12 cellular contexts compared by ENCODE assay signal in the genomic region with DNA sequence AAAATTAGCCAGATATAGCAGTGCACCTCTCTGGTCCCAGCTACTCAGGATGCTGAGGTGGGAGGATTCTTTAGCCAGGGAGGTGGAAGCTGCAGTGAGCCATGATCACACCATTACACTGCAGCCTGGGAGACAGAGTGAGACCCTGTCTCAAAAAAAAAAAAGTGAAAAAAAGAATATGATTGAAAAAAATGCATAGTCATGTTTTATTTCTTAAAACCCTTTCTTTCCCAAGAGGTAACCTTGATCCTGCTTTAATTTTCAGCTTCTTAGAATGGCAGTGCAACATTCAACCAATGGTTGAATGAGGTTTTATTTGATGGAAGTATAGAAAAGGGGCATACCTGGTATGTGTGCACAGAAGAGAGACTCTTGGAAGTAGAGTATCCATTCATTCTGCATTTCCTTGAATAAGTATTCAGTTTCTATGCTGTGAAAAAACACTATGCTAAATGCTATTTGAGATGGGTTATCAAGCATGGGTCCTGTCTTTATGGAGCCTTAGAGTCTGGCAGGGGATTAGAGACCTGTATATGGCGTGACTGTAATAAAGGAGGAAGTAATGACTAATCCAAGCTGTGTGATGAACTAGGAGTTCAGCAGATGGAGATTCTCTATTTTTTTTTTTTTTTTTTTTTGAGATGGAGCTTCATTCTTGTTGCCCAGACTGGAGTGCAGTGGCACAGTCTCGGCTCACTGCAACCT.
DNase-seq lines count a peak whose midpoint lies in the region; ATAC-seq and TF ChIP-seq lines count a peak whose summit lies in the region.
"Had no signal": no experiment of that assay in that cellular context is flagged by ENCODE, and none has a peak within 500 bp of the region (broad histone marks: within the 10 kb centered on the region; RNA-seq: fewer than 3 reads in every experiment).

No MANE protein-coding gene starts in this region.

- no peaks in the 10 kb centered on the region for H3K9me3 ChIP-seq in T-helper 17 cell (ENCODE audit: control insufficient read depth, low read length, poor library complexity, severe bottlenecking)

- peaks cover 9% of the 10 kb centered on the region for H3K36me3 Mint-ChIP-seq in osteocyte (ENCODE audit: unreplicated experiment)
- H3K36me3 Mint-ChIP-seq in T-helper 17 cell (ENCODE audit: low read depth) = no peaks in the 10 kb centered on the region
- peaks cover 3% of the 10 kb centered on the region for H3K36me3 Mint-ChIP-seq in progenitor cell of endocrine pancreas (ENCODE audit: insufficient read depth)

- TF ChIP-seq CTCF in osteocyte (IDR thresholded peaks at IDR 0.05) (no peak), progenitor cell of endocrine pancreas (IDR thresholded peaks at IDR 0.05; ENCODE audit: unreplicated experiment) (no peak)

- no peak for ATAC-seq in T-helper 17 cell
- no peak for ATAC-seq in GM21447 (IDR thresholded peaks at IDR 0.05; ENCODE audit: unreplicated experiment)

- H3K4me3 Mint-ChIP-seq in osteocyte (ENCODE audit: unreplicated experiment) (no peak overlapping the region), T-helper 17 cell (no peak overlapping the region), progenitor cell of endocrine pancreas (ENCODE audit: low read depth) (no peak overlapping the region)
- H3K4me3 Mint-ChIP-seq: nephron had no signal

- DNase-seq in H4 (ENCODE audit: low spot score) (peak; percentile 85), NOMO-1 treated with dmso at 0.1 percent for 144 hours (lab: John Stamatoyannopoulos, UW; ENCODE audit: unreplicated experiment) (peak; percentile 56), dedifferentiated amniotic fluid mesenchymal stem cell (ENCODE audit: extremely low spot score) (peak; percentile 47), osteocyte (ENCODE audit: extremely low spot score, unreplicated experiment) (no peak), T-helper 17 cell (no peak), progenitor cell of endocrine pancreas (ENCODE audit: low spot score, unreplicated experiment) (no peak)
- DNase-seq: activated T-cell treated with anti-CD3 and anti-CD28 coated beads, Interleukin-2, amount 50 U/mL, for 1 hour; central memory CD4-positive, alpha-beta T cell; NCI-H69; T-helper 9 cell had no signal

- H3K27me3 Mint-ChIP-seq in osteocyte (ENCODE audit: unreplicated experiment) (no peaks in the 10 kb centered on the region), T-helper 17 cell (peaks cover 21% of the 10 kb centered on the region), progenitor cell of endocrine pancreas (no peaks in the 10 kb centered on the region)

- no peaks in the 10 kb centered on the region for H3K9me3 Mint-ChIP-seq in osteocyte (ENCODE audit: unreplicated experiment)
- peaks cover 3% of the 10 kb centered on the region for H3K9me3 Mint-ChIP-seq in progenitor cell of endocrine pancreas (ENCODE audit: low read depth)
- H3K9me3 Mint-ChIP-seq: nephron had no signal

- H3K27ac Mint-ChIP-seq in osteocyte (ENCODE audit: unreplicated experiment) = peak overlapping the region; percentile 47
- no peak overlapping the region for H3K27ac Mint-ChIP-seq in T-helper 17 cell
- H3K27ac Mint-ChIP-seq in progenitor cell of endocrine pancreas = no peak overlapping the region

- H3K4me1 Mint-ChIP-seq in osteocyte (ENCODE audit: unreplicated experiment) (peaks cover 55% of the 10 kb centered on the region), T-helper 17 cell (no peaks in the 10 kb centered on the region), progenitor cell of endocrine pancreas (ENCODE audit: low read depth) (peaks cover 28% of the 10 kb centered on the region)

Comparison
In these comparisons a context has a peak if more than half of its experiments do, and no peak if none do; other contexts are left out.
1. DNase-seq: peak in H4 (single experiment), NOMO-1 treated with dmso at 0.1 percent for 144 hours (single experiment) and dedifferentiated amniotic fluid mesenchymal stem cell (single experiment); none in osteocyte (single experiment), T-helper 17 cell (0 of 3) and progenitor cell of endocrine pancreas (single experiment).